In genomic region chr17:76459674-76460073, GRCh38 we compare ENCODE assay signal across 1 cellular context.
TF ChIP-seq lines count a peak whose summit lies in the region.

No MANE protein-coding gene starts in this region.

TF ChIP-seq in GM23338, 12 proteins besides CTCF, POLR2A, EP300 and RAD21 (continued from another document):
- TF ChIP-seq REST (IDR thresholded peaks at IDR 0.05; ENCODE audit: unreplicated experiment): no peak
- no peak for TF ChIP-seq POLR2AphosphoS5 (IDR thresholded peaks at IDR 0.05; ENCODE audit: low read depth)
- TF ChIP-seq ZNF331 (CRISPR knock-in tag; IDR thresholded peaks at IDR 0.05; ENCODE audit: low read depth): no peak
